19 cellular contexts compared by ENCODE assay signal in the genomic region with DNA sequence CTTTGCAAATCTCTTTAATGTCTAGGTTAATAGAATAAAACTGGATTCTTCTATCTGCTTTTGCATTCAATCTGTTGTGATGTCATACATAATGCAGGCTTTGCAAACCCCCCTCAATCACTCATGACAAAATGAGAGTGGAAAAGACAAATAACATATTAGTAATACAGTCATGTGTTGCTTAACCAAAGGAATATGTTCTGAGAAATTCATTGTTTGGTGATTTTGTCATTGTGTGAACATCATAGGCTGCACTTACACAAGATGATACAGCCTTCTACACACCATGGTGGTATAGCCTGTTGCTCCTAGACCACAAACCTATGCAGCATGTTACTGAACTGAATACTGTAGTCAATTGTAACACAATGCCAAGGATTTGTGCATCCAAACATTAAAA.
DNase-seq lines count a peak whose midpoint lies in the region; ATAC-seq, FAIRE-seq and TF ChIP-seq lines count a peak whose summit lies in the region.
"Had no signal": no experiment of that assay in that cellular context is flagged by ENCODE, and none has a peak within 500 bp of the region (broad histone marks: within the 10 kb centered on the region; RNA-seq: fewer than 3 reads in every experiment).

No MANE protein-coding gene starts in this region.

- peaks cover 4% of the 10 kb centered on the region for H3K27me3 Mint-ChIP-seq in Caco-2 (ENCODE audit: insufficient read depth, unreplicated experiment)

- no peaks in the 10 kb centered on the region for H3K9me2 ChIP-seq in PC-3 (replicated peaks; ENCODE audit: low read length)

- CTCF ChIA-PET in PC-3 (lab: Charles Lee): no interaction called here
- CTCF ChIA-PET in Caco-2 (lab: Charles Lee): no interaction called here

- ATAC-seq in PC-3: no peak
- ATAC-seq: GM12878, HCT116 had no signal

- no peaks in the 10 kb centered on the region for H3K36me3 ChIP-seq in PC-3 (ENCODE audit: low read depth, low read length)
- no peaks in the 10 kb centered on the region for H3K36me3 ChIP-seq in Caco-2 (ENCODE audit: control insufficient read depth, insufficient read depth, low read length)

- TF ChIP-seq POLR2A in H54 (IDR thresholded peaks at IDR 0.05; ENCODE audit: low read depth, low read length): no peak

- H3K36me3 Mint-ChIP-seq in Caco-2 (ENCODE audit: insufficient read depth, unreplicated experiment): no peaks in the 10 kb centered on the region
- H3K36me3 Mint-ChIP-seq: CD14-positive monocyte had no signal

- no peaks in the 10 kb centered on the region for H4K20me1 ChIP-seq in PC-3 (ENCODE audit: low read length)

- BruUV-seq in PC-3 (replicated peaks; lab: Mats Ljungman, UMichigan): no TSS peak
- BruUV-seq in Caco-2 (replicated peaks; lab: Mats Ljungman, UMichigan): no TSS peak

- H3F3A ChIP-seq in PC-3 (ENCODE audit: low read length, unreplicated experiment): no peaks in the 10 kb centered on the region

- POLR2A ChIA-PET in PC-3 (lab: Charles Lee; ENCODE audit: unreplicated experiment): interaction anchor here (0.6 kb wide), 1 partner anchor 62 kb away, joined by 6 read pairs; no protein-coding TSS in a partner anchor
- POLR2A ChIA-PET in Caco-2 (lab: Charles Lee): no interaction called here

- no peaks in the 10 kb centered on the region for H3K4me1 Mint-ChIP-seq in Caco-2 (ENCODE audit: low read depth, unreplicated experiment)
- H3K4me1 Mint-ChIP-seq: CD14-positive monocyte had no signal

- no peaks in the 10 kb centered on the region for H3K27me3 ChIP-seq in PC-3 (ENCODE audit: low read length)
- no peaks in the 10 kb centered on the region for H3K27me3 ChIP-seq in Caco-2 (replicated peaks; ENCODE audit: control insufficient read depth, insufficient read depth, low read length)

- TF ChIP-seq CTCF in fibroblast of mammary gland (conservative IDR thresholded peaks at IDR 0.05; ENCODE audit: control insufficient read depth, insufficient read depth, low read depth, low read length): no peak
- no peak for TF ChIP-seq CTCF in PC-3 (conservative IDR thresholded peaks at IDR 0.05; ENCODE audit: low read depth, low read length)
- no peak for TF ChIP-seq CTCF in Caco-2 (IDR thresholded peaks at IDR 0.05; ENCODE audit: insufficient read depth in 1 of 2, low read depth in 1 of 2, low read length in 1 of 2, severe bottlenecking in 1 of 2, unreplicated experiment in 1 of 2)

- no peak overlapping the region for H3K27ac ChIP-seq in PC-3 (ENCODE audit: low read length)

- intact Hi-C loops in PC-3 (cut with micrococcal nuclease) (no loop called here), Caco-2 (cut with micrococcal nuclease; ENCODE audit: unreplicated experiment) (no loop called here)

- H3K9me3 ChIP-seq in PC-3 (ENCODE audit: low read length): no peaks in the 10 kb centered on the region
- H3K9me3 ChIP-seq in Caco-2: no peaks in the 10 kb centered on the region

- no peaks in the 10 kb centered on the region for H3K79me2 ChIP-seq in PC-3 (ENCODE audit: low read length)

- no peak overlapping the region for H2AFZ ChIP-seq in PC-3 (ENCODE audit: low read length)

- no peak overlapping the region for H3K9ac ChIP-seq in PC-3 (ENCODE audit: low read length)

- H3K27ac Mint-ChIP-seq in Caco-2 (ENCODE audit: unreplicated experiment): no peak overlapping the region
- H3K27ac Mint-ChIP-seq: CD14-positive monocyte had no signal

- peaks cover 11% of the 10 kb centered on the region for H3K9me3 Mint-ChIP-seq in Caco-2 (ENCODE audit: unreplicated experiment)

- no peak overlapping the region for H3K4me2 ChIP-seq in PC-3 (ENCODE audit: low read length)

- peak; percentile 80 for FAIRE-seq in H54 (lab: Jason Lieb, UNC)
- FAIRE-seq in urothelium cell line (lab: Jason Lieb, UNC): peak; percentile 13
- FAIRE-seq: GM12878, GM19239 had no signal

- H3K4me3 ChIP-seq in fibroblast of mammary gland (ENCODE audit: control insufficient read depth, low read depth, low read length): no peak overlapping the region
- no peak overlapping the region for H3K4me3 ChIP-seq in PC-3 (ENCODE audit: low read length)
- H3K4me3 ChIP-seq in Caco-2 (ENCODE audit: low read depth, low read length): no peak overlapping the region
- H3K4me3 ChIP-seq: GM12878 had no signal

- no peak overlapping the region for H3K4me3 Mint-ChIP-seq in Caco-2 (ENCODE audit: unreplicated experiment)
- H3K4me3 Mint-ChIP-seq: CD14-positive monocyte had no signal

- DNase-seq in H54 (ENCODE audit: insufficient read length, low spot score) (no peak), amniotic epithelial cell (ENCODE audit: low read depth) (peak; percentile 67), fibroblast of mammary gland (ENCODE audit: low read depth) (peak; percentile 79), urothelium cell line (ENCODE audit: low spot score) (no peak), PC-3 (no peak), Caco-2 (no peak), COLO829 (ENCODE audit: low spot score) (no peak)
- DNase-seq: COR-L47, KBM-7, NCI-H1105 treated with DMSO at 0.1 percent for 48 hours, NCI-H1694, NCI-H2081 treated with DMSO at 0.1 percent for 48 hours, NCI-H446 treated with DMSO at 0.1 percent for 48 hours, NCI-H69, Right ventricle myocardium superior had no signal

- H3K4me1 ChIP-seq in PC-3 (ENCODE audit: insufficient read depth, low read length): peaks cover 31% of the 10 kb centered on the region
- no peaks in the 10 kb centered on the region for H3K4me1 ChIP-seq in Caco-2

Comparison
In these comparisons a context has a peak if more than half of its experiments do, and no peak if none do; other contexts are left out.
1. DNase-seq: peak in amniotic epithelial cell (single experiment) and fibroblast of mammary gland (single experiment); none in H54 (single experiment), urothelium cell line (single experiment), PC-3 (single experiment), Caco-2 (0 of 2) and COLO829 (single experiment).